18 cellular contexts compared by ENCODE assay signal in genomic region chr11:114115406-114116054, GRCh38. TPM values are rescaled to one million over a fixed set of nuclear protein-coding genes. Genes with fewer than 3 reads are reported as not detected.
DNase-seq lines count a peak whose midpoint lies in the region; ATAC-seq and TF ChIP-seq lines count a peak whose summit lies in the region.
"Had no signal": no experiment of that assay in that cellular context is flagged by ENCODE, and none has a peak within 500 bp of the region (broad histone marks: within the 10 kb centered on the region; RNA-seq: fewer than 3 reads in every experiment).

No MANE protein-coding gene starts in this region.

- no peaks in the 10 kb centered on the region for H3K36me3 ChIP-seq in left lung
- H3K36me3 ChIP-seq in subcutaneous abdominal adipose tissue (ENCODE audit: control insufficient read depth in 5 of 5, insufficient read depth in 5 of 5, low read length in 5 of 5) = peaks cover 0 to 7% (median 6%) of the 10 kb centered on the region in 5 donors
- no peaks in the 10 kb centered on the region for H3K36me3 ChIP-seq in smooth muscle cell (ENCODE audit: low read depth)

- peak; percentile 63 for DNase-seq in NCI-H2227 (lab: John Stamatoyannopoulos, UW; ENCODE audit: unreplicated experiment)
- DNase-seq in choroid plexus epithelial cell (ENCODE audit: low read depth) = no peak
- no peak for DNase-seq in left lung
- no peak for DNase-seq in cerebellar cortex (ENCODE audit: low spot score)
- DNase-seq in HCEC 1CT = no peak
- DNase-seq in smooth muscle cell (lab: John Stamatoyannopoulos, UW; ENCODE audit: unreplicated experiment) = no peak
- DNase-seq: activated CD4-positive, alpha-beta T cell treated with anti-CD3 and anti-CD28 coated beads, Interleukin-2, amount 50 U/mL, for 4 hours; activated naive CD4-positive, alpha-beta T cell treated with Interleukin-2 at 50 U/mL for 16 hours; COR-L47; foreskin fibroblast; NCI-H1048; NCI-H2081 treated with DMSO at 0.1 percent for 48 hours; NCI-H524 treated with DMSO at 0.1 percent for 48 hours; SHP77; T-helper 1 cell had no signal

- WGBS in smooth muscle cell (ENCODE audit: low lambda C conversion rate) = 68% methylated on average over 15 of the region's 15 CpGs

- H3K27ac ChIP-seq in left lung (no peak overlapping the region), subcutaneous abdominal adipose tissue (ENCODE audit: low read depth, low read length) (peak overlapping the region; percentile 10), smooth muscle cell (ENCODE audit: low read depth) (no peak overlapping the region)
- H3K27ac ChIP-seq: KMS-11, VCaP had no signal

- no peak overlapping the region for H3K4me3 ChIP-seq in choroid plexus epithelial cell (ENCODE audit: low read depth, low read length)
- H3K4me3 ChIP-seq in left lung = no peak overlapping the region
- H3K4me3 ChIP-seq in subcutaneous abdominal adipose tissue (ENCODE audit: low read depth in 1 of 5, low read length in 5 of 5) = no peak overlapping the region
- no peak overlapping the region for H3K4me3 ChIP-seq in smooth muscle cell

- TF ChIP-seq CTCF in choroid plexus epithelial cell (conservative IDR thresholded peaks at IDR 0.05; ENCODE audit: low read depth, low read length) (peak; percentile 8), left lung (IDR thresholded peaks at IDR 0.05) (no peak), smooth muscle cell (IDR thresholded peaks at IDR 0.05; ENCODE audit: borderline replicate concordance, insufficient read depth, poor library complexity, severe bottlenecking) (no peak)

- H3K9ac ChIP-seq in subcutaneous abdominal adipose tissue (ENCODE audit: low read length in 5 of 5) = no peak overlapping the region
- no peak overlapping the region for H3K9ac ChIP-seq in smooth muscle cell (ENCODE audit: low read depth)
- H3K9ac ChIP-seq: KMS-11 had no signal

- peak; percentile 13 for ATAC-seq in left lung

- H3K79me2 ChIP-seq in smooth muscle cell (ENCODE audit: low read depth) = no peaks in the 10 kb centered on the region

- H4K20me1 ChIP-seq in smooth muscle cell (ENCODE audit: low read depth) = no peaks in the 10 kb centered on the region

- intact Hi-C loops in left lung (cut with DNase I) = no loop called here

- H3K9me3 ChIP-seq in left lung = no peaks in the 10 kb centered on the region
- no peaks in the 10 kb centered on the region for H3K9me3 ChIP-seq in subcutaneous abdominal adipose tissue (ENCODE audit: control insufficient read depth in 5 of 5, low read length in 5 of 5)
- no peaks in the 10 kb centered on the region for H3K9me3 ChIP-seq in smooth muscle cell (replicated peaks; ENCODE audit: low read depth)

- H3K4me1 ChIP-seq in left lung = peaks cover 38 to 58% of the 10 kb centered on the region in 2 donors
- H3K4me1 ChIP-seq in subcutaneous abdominal adipose tissue (ENCODE audit: control insufficient read depth in 5 of 5, insufficient read depth in 5 of 5, low read length in 5 of 5) = peaks cover 1 to 47% (median 36%) of the 10 kb centered on the region in 5 donors
- peaks cover 21% of the 10 kb centered on the region for H3K4me1 ChIP-seq in smooth muscle cell (ENCODE audit: low read depth)

- H3F3A ChIP-seq in smooth muscle cell (ENCODE audit: low read depth) = no peaks in the 10 kb centered on the region

- H3K4me2 ChIP-seq in smooth muscle cell = no peak overlapping the region
- H3K4me2 ChIP-seq: KMS-11 had no signal

- H2AFZ ChIP-seq in smooth muscle cell (ENCODE audit: low read depth) = no peak overlapping the region

- H3K27me3 ChIP-seq in left lung (no peaks in the 10 kb centered on the region), subcutaneous abdominal adipose tissue (ENCODE audit: control insufficient read depth in 5 of 5, insufficient read depth in 4 of 5, low read length in 5 of 5) (no peaks in the 10 kb centered on the region), smooth muscle cell (ENCODE audit: low read depth) (peaks cover 54% of the 10 kb centered on the region)

RNA-seq across cellular contexts. Expression of gene ZBTB16, which starts 56.0 kb away (rescaled TPM):
- total RNA-seq in left lung (10 to 100 TPM; 52.5 to 55.6 TPM), smooth muscle cell (not detected in 2 replicates)
- polyA plus RNA-seq in smooth muscle cell = 0.50 TPM in 1 of 2 replicates, not detected in the other

Comparison
In these comparisons a context has a peak if more than half of its experiments do, and no peak if none do; other contexts are left out.
1. RNA of gene ZBTB16, which starts 56.0 kb away (total RNA-seq): 52.5 to 55.6 TPM in left lung; not detected in smooth muscle cell; every median in the first group is over 10 times any median in the second.